9 cellular contexts compared by ENCODE assay signal in the genomic region with DNA sequence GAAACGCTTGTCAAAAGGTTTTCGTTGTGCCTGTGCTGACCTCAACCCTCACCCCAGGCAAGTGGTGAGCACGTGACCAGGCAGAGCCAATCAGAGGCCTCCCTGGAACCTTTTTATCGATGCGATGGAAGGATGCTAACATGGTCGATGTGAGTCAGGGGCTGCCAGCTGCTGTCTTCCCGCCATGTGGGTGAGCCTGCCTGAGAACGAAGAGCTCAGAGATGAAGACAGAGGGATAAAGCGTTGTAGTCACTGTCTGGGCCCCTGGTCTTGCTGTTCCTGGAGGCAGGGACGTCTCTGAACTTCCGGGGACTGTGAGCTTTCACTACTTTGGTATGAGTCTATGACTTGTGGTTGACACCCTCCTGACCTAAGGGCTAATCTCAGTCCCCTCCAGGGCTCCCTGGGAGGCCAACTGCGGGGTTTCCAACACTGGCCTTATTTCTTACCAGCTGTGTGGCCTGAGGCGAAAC. TPM values are rescaled to one million over a fixed set of nuclear protein-coding genes. Genes with fewer than 3 reads are reported as not detected.
DNase-seq lines count a peak whose midpoint lies in the region.
"Had no signal": no experiment of that assay in that cellular context is flagged by ENCODE, and none has a peak within 500 bp of the region (broad histone marks: within the 10 kb centered on the region; RNA-seq: fewer than 3 reads in every experiment).

No MANE protein-coding gene starts in this region.

- H3K27ac ChIP-seq in SJCRH30, result peak overlapping the region; percentile 86

- no peaks in the 10 kb centered on the region for H3K27me3 ChIP-seq in SJCRH30

- DNase-seq in SJCRH30 (peak; percentile 98 to 99), iPS DF 19.7 (ENCODE audit: low read depth, low spot score) (peak; percentile 70), KBM-7 (no peak), OCI-M2 (lab: John Stamatoyannopoulos, UW; ENCODE audit: unreplicated experiment) (no peak), NCI-H226 (no peak), SIG-M5 treated with dmso at 0.1 percent for 504 hours (lab: John Stamatoyannopoulos, UW; ENCODE audit: unreplicated experiment) (no peak)
- peak; percentile 70 for DNase-seq in activated T-cell treated with anti-CD3 and anti-CD28 coated beads, Interleukin-2, amount 50 U/mL, for 1 hour
- DNase-seq in stimulated activated CD8-positive, alpha-beta memory T cell treated with anti-CD3 and anti-CD28 coated beads, Interleukin-4, amount 100 ng/mL, for 48 hours, result peak; percentile 82
- DNase-seq: NCI-H1092 treated with DMSO at 0.1 percent for 48 hours had no signal

- H3K4me3 ChIP-seq in SJCRH30, result peak overlapping the region; percentile 52

- in situ Hi-C loops in KBM-7 (cut with MboI; ENCODE audit: low pct_unique_long_range_greater_than_20kb, low sequenced_read_pairs), result no loop called here

- H3K36me3 ChIP-seq in SJCRH30, result no peaks in the 10 kb centered on the region; the same call in 1 of the 2 replicates

- peaks cover 17% of the 10 kb centered on the region for H3K4me1 ChIP-seq in SJCRH30

- 0 out of 2 replicates have a peak, but pooled peaks cover 3% of the 10 kb centered on the region for H3K9me3 ChIP-seq in SJCRH30 (replicated peaks)

RNA-seq across cellular contexts. Expression of a gene that starts 18.6 kb away (rescaled TPM):
- 26.1 and 32.8 TPM in 2 replicates for total RNA-seq in SJCRH30 (2014; rRNA removed; shearing (Covaris generic))

Comparison
In these comparisons a context has a peak if more than half of its experiments do, and no peak if none do; other contexts are left out.
1. DNase-seq: peak in SJCRH30 (2 of 2), activated T-cell treated with anti-CD3 and anti-CD28 coated beads, Interleukin-2, amount 50 U/mL, for 1 hour (single experiment), iPS DF 19.7 (single experiment) and stimulated activated CD8-positive, alpha-beta memory T cell treated with anti-CD3 and anti-CD28 coated beads, Interleukin-4, amount 100 ng/mL, for 48 hours (single experiment); none in KBM-7 (single experiment), OCI-M2 (single experiment), NCI-H226 (single experiment) and SIG-M5 treated with dmso at 0.1 percent for 504 hours (single experiment).